Comparison of ENCODE assay signal across 2 cellular contexts in the genomic region with DNA sequence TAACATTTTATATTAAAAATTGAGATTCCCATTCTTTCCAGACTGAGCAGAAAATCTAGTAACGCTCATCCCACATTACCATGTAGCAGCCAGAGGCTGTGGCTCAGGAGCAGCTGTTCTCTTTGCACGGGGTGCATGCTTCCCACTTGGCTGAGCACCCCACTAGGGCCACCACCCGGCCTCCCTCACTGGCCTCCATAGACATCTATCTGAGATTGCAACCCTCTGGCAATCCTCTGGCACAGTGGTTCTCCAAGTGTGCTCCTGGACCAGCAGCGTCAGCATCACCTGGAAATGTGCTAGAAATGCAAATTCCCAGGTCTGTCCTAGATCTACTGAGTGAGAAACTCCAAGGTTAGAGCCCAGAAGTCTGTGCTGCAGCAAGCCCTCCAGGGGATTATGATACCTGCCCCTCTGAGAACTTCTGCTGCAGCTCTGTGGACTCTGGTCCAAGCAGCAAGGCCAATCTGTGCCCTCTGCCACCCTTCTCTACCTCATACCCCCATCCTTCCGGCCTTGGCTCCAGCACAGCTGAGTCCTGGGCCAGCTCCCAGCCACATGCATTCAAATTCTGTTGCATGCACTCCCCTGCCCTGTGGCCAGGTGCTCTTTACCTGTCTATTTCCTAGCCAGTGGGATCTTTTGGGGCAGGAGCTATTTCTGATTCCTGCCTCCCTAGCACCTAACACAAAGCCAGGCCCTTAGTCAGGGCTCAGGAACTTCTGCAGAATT.
TF ChIP-seq lines count a peak whose summit lies in the region.

No MANE protein-coding gene starts in this region.

TF ChIP-seq in H1, 55 proteins besides CTCF, POLR2A, EP300 and RAD21 (continued from another document):
- TF ChIP-seq, protein P1, sequence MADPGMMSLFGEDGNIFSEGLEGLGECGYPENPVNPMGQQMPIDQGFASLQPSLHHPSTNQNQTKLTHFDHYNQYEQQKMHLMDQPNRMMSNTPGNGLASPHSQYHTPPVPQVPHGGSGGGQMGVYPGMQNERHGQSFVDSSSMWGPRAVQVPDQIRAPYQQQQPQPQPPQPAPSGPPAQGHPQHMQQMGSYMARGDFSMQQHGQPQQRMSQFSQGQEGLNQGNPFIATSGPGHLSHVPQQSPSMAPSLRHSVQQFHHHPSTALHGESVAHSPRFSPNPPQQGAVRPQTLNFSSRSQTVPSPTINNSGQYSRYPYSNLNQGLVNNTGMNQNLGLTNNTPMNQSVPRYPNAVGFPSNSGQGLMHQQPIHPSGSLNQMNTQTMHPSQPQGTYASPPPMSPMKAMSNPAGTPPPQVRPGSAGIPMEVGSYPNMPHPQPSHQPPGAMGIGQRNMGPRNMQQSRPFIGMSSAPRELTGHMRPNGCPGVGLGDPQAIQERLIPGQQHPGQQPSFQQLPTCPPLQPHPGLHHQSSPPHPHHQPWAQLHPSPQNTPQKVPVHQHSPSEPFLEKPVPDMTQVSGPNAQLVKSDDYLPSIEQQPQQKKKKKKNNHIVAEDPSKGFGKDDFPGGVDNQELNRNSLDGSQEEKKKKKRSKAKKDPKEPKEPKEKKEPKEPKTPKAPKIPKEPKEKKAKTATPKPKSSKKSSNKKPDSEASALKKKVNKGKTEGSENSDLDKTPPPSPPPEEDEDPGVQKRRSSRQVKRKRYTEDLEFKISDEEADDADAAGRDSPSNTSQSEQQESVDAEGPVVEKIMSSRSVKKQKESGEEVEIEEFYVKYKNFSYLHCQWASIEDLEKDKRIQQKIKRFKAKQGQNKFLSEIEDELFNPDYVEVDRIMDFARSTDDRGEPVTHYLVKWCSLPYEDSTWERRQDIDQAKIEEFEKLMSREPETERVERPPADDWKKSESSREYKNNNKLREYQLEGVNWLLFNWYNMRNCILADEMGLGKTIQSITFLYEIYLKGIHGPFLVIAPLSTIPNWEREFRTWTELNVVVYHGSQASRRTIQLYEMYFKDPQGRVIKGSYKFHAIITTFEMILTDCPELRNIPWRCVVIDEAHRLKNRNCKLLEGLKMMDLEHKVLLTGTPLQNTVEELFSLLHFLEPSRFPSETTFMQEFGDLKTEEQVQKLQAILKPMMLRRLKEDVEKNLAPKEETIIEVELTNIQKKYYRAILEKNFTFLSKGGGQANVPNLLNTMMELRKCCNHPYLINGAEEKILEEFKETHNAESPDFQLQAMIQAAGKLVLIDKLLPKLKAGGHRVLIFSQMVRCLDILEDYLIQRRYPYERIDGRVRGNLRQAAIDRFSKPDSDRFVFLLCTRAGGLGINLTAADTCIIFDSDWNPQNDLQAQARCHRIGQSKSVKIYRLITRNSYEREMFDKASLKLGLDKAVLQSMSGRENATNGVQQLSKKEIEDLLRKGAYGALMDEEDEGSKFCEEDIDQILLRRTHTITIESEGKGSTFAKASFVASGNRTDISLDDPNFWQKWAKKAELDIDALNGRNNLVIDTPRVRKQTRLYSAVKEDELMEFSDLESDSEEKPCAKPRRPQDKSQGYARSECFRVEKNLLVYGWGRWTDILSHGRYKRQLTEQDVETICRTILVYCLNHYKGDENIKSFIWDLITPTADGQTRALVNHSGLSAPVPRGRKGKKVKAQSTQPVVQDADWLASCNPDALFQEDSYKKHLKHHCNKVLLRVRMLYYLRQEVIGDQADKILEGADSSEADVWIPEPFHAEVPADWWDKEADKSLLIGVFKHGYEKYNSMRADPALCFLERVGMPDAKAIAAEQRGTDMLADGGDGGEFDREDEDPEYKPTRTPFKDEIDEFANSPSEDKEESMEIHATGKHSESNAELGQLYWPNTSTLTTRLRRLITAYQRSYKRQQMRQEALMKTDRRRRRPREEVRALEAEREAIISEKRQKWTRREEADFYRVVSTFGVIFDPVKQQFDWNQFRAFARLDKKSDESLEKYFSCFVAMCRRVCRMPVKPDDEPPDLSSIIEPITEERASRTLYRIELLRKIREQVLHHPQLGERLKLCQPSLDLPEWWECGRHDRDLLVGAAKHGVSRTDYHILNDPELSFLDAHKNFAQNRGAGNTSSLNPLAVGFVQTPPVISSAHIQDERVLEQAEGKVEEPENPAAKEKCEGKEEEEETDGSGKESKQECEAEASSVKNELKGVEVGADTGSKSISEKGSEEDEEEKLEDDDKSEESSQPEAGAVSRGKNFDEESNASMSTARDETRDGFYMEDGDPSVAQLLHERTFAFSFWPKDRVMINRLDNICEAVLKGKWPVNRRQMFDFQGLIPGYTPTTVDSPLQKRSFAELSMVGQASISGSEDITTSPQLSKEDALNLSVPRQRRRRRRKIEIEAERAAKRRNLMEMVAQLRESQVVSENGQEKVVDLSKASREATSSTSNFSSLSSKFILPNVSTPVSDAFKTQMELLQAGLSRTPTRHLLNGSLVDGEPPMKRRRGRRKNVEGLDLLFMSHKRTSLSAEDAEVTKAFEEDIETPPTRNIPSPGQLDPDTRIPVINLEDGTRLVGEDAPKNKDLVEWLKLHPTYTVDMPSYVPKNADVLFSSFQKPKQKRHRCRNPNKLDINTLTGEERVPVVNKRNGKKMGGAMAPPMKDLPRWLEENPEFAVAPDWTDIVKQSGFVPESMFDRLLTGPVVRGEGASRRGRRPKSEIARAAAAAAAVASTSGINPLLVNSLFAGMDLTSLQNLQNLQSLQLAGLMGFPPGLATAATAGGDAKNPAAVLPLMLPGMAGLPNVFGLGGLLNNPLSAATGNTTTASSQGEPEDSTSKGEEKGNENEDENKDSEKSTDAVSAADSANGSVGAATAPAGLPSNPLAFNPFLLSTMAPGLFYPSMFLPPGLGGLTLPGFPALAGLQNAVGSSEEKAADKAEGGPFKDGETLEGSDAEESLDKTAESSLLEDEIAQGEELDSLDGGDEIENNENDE (IDR thresholded peaks at IDR 0.05; ENCODE audit: insufficient replicate concordance, low read length) = no peak

TF ChIP-seq in neural cell, 6 proteins besides CTCF, POLR2A, EP300 and RAD21 (continued from another document):
- TF ChIP-seq, protein P2, sequence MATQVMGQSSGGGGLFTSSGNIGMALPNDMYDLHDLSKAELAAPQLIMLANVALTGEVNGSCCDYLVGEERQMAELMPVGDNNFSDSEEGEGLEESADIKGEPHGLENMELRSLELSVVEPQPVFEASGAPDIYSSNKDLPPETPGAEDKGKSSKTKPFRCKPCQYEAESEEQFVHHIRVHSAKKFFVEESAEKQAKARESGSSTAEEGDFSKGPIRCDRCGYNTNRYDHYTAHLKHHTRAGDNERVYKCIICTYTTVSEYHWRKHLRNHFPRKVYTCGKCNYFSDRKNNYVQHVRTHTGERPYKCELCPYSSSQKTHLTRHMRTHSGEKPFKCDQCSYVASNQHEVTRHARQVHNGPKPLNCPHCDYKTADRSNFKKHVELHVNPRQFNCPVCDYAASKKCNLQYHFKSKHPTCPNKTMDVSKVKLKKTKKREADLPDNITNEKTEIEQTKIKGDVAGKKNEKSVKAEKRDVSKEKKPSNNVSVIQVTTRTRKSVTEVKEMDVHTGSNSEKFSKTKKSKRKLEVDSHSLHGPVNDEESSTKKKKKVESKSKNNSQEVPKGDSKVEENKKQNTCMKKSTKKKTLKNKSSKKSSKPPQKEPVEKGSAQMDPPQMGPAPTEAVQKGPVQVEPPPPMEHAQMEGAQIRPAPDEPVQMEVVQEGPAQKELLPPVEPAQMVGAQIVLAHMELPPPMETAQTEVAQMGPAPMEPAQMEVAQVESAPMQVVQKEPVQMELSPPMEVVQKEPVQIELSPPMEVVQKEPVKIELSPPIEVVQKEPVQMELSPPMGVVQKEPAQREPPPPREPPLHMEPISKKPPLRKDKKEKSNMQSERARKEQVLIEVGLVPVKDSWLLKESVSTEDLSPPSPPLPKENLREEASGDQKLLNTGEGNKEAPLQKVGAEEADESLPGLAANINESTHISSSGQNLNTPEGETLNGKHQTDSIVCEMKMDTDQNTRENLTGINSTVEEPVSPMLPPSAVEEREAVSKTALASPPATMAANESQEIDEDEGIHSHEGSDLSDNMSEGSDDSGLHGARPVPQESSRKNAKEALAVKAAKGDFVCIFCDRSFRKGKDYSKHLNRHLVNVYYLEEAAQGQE (IDR thresholded peaks at IDR 0.05; ENCODE audit: borderline replicate concordance) = no peak
- TF ChIP-seq MXI1 (conservative IDR thresholded peaks at IDR 0.05; ENCODE audit: poor library complexity, severe bottlenecking) = no peak
